In genomic region chr5:66684663-66685062, GRCh38 we compare ENCODE assay signal across 27 cellular contexts.
DNase-seq lines count a peak whose midpoint lies in the region; ATAC-seq, FAIRE-seq and TF ChIP-seq lines count a peak whose summit lies in the region.
"Had no signal": no experiment of that assay in that cellular context is flagged by ENCODE, and none has a peak within 500 bp of the region (broad histone marks: within the 10 kb centered on the region; RNA-seq: fewer than 3 reads in every experiment).

No MANE protein-coding gene starts in this region.

- no peaks in the 10 kb centered on the region for H3K9me2 ChIP-seq in PC-9 (ENCODE audit: insufficient read depth)

- H3K4me2 ChIP-seq in PC-9, result no peak overlapping the region
- H3K4me2 ChIP-seq: BLaER1 treated with 17β-estradiol and CSF1 and Interleukin-3, amounts not matched to agents 10 nM and 100 nM had no signal

- H3K9me3 Mint-ChIP-seq in nephron, result no peaks in the 10 kb centered on the region
- H3K9me3 Mint-ChIP-seq: CD4-positive, alpha-beta T cell; CD8-positive, alpha-beta T cell had no signal

- H4K20me1 ChIP-seq in PC-9 (ENCODE audit: insufficient read depth), result no peaks in the 10 kb centered on the region
- H4K20me1 ChIP-seq: BLaER1 treated with 17β-estradiol and CSF1 and Interleukin-3, amounts not matched to agents 10 nM and 100 nM had no signal

- H3K27me3 ChIP-seq in pancreas (no peaks in the 10 kb centered on the region), PC-9 (ENCODE audit: insufficient read depth, low read depth) (no peaks in the 10 kb centered on the region; the same call in 1 of the 2 replicates)
- H3K27me3 ChIP-seq: BLaER1 treated with 17β-estradiol and CSF1 and Interleukin-3, amounts not matched to agents 10 nM and 100 nM had no signal

- H3K9me3 ChIP-seq in pancreas, result no peaks in the 10 kb centered on the region
- H3K9me3 ChIP-seq in PC-9 (ENCODE audit: insufficient read depth, low read depth), result no peaks in the 10 kb centered on the region
- H3K9me3 ChIP-seq: BLaER1 treated with 17β-estradiol and CSF1 and Interleukin-3, amounts not matched to agents 10 nM and 100 nM; Caco-2 had no signal

- WGBS in pancreas, 2 donors, result 81 to 85% methylated on average over 2 of the region's 2 CpGs

- POLR2A ChIA-PET in PC-9 (lab: Charles Lee; ENCODE audit: unreplicated experiment), result no interaction called here

- no peak overlapping the region for H3K27ac ChIP-seq in pancreas
- no peak overlapping the region for H3K27ac ChIP-seq in PC-9
- H3K27ac ChIP-seq: BLaER1 treated with 17β-estradiol and CSF1 and Interleukin-3, amounts not matched to agents 10 nM and 100 nM; C4-2B had no signal

- no peak overlapping the region for H3K4me3 Mint-ChIP-seq in nephron
- H3K4me3 Mint-ChIP-seq: B cell; CD4-positive, alpha-beta T cell; CD8-positive, alpha-beta T cell had no signal

- peaks cover 8% of the 10 kb centered on the region for H3K4me1 Mint-ChIP-seq in nephron
- H3K4me1 Mint-ChIP-seq: B cell had no signal

- BruUV-seq in PC-9 (replicated peaks; lab: Mats Ljungman, UMichigan), result no TSS peak

- peaks cover 1 to 13% (median 7%) of the 10 kb centered on the region in 3 donors for H3K4me1 ChIP-seq in pancreas
- H3K4me1 ChIP-seq in PC-9 (replicated peaks; ENCODE audit: insufficient read depth), result no peaks in the 10 kb centered on the region
- H3K4me1 ChIP-seq: BLaER1 treated with 17β-estradiol and CSF1 and Interleukin-3, amounts not matched to agents 10 nM and 100 nM; Caco-2 had no signal

- H3K27me3 Mint-ChIP-seq in nephron (ENCODE audit: low read depth), result no peaks in the 10 kb centered on the region
- H3K27me3 Mint-ChIP-seq: B cell; CD4-positive, alpha-beta T cell had no signal

- DNase-seq in NCI-H69 (lab: John Stamatoyannopoulos, UW), result peak; percentile 37
- DNase-seq in pancreas, result no peak
- no peak for DNase-seq in DMS153 treated with DMSO at 0.1 percent for 48 hours (lab: John Stamatoyannopoulos, UW; ENCODE audit: unreplicated experiment)
- no peak for DNase-seq in PC-9
- DNase-seq in AG08395 (ENCODE audit: low spot score), result no peak
- DNase-seq: 8988T; ACHN; AML-193; Caco-2; Calu3; CD4-positive, alpha-beta T cell; CD8-positive, alpha-beta T cell; DMS53; DMS79; DND-41; EL; GDM1 had no signal

- H3K36me3 Mint-ChIP-seq in nephron (ENCODE audit: low read depth), result peaks cover 4% of the 10 kb centered on the region
- H3K36me3 Mint-ChIP-seq: CD8-positive, alpha-beta T cell had no signal

- H3K79me2 ChIP-seq in PC-9 (ENCODE audit: low read depth), result no peaks in the 10 kb centered on the region

- TF ChIP-seq CTCF in nephron (IDR thresholded peaks at IDR 0.05; ENCODE audit: unreplicated experiment in 3 of 3) (no peak), pancreas (IDR thresholded peaks at IDR 0.05) (no peak), PC-9 (conservative IDR thresholded peaks at IDR 0.05) (no peak)

- H3K4me3 ChIP-seq in pancreas, result no peak overlapping the region
- H3K4me3 ChIP-seq in PC-9, result no peak overlapping the region
- H3K4me3 ChIP-seq: BLaER1 treated with 17β-estradiol and CSF1 and Interleukin-3, amounts not matched to agents 10 nM and 100 nM; GM12878 had no signal

- peak in 3 of 4 donors; percentile 29 to 66 (median 47) for ATAC-seq in pancreas
- ATAC-seq in GM21423 (IDR thresholded peaks at IDR 0.05; ENCODE audit: unreplicated experiment), result no peak
- ATAC-seq: CD8-positive, alpha-beta T cell; GM12878 had no signal

- peak overlapping the region; percentile 80 to 87 (median 80) for H3K27ac Mint-ChIP-seq in nephron
- H3K27ac Mint-ChIP-seq: B cell; CD4-positive, alpha-beta T cell; CD8-positive, alpha-beta T cell had no signal

- CTCF ChIA-PET in PC-9 (lab: Charles Lee), result no interaction called here

- H2AFZ ChIP-seq in PC-9, result no peak overlapping the region

- intact Hi-C loops in pancreas (cut with DNase I) (no loop called here), PC-9 (cut with micrococcal nuclease; ENCODE audit: unreplicated experiment) (no loop called here)

- H3F3A ChIP-seq in PC-9 (ENCODE audit: insufficient read depth, low read depth), result no peaks in the 10 kb centered on the region

- no peak for FAIRE-seq in pancreas (lab: Jason Lieb, UNC)
- FAIRE-seq: A204.1, D721Med, GM12878, GM12892, GM18507 had no signal

- H3K36me3 ChIP-seq in pancreas, result no peaks in the 10 kb centered on the region
- H3K36me3 ChIP-seq in PC-9 (ENCODE audit: low read depth), result no peaks in the 10 kb centered on the region
- H3K36me3 ChIP-seq: BLaER1 treated with 17β-estradiol and CSF1 and Interleukin-3, amounts not matched to agents 10 nM and 100 nM had no signal
